13 cellular contexts compared by ENCODE assay signal in genomic region chr9:27785714-27786100, GRCh38.
DNase-seq lines count a peak whose midpoint lies in the region; ATAC-seq, FAIRE-seq and TF ChIP-seq lines count a peak whose summit lies in the region.
"Had no signal": no experiment of that assay in that cellular context is flagged by ENCODE, and none has a peak within 500 bp of the region (broad histone marks: within the 10 kb centered on the region; RNA-seq: fewer than 3 reads in every experiment).

No MANE protein-coding gene starts in this region.

- H2AFZ ChIP-seq in smooth muscle cell (ENCODE audit: low read depth) = no peak overlapping the region

- H3K9me3 ChIP-seq in smooth muscle cell (replicated peaks; ENCODE audit: low read depth) = no peaks in the 10 kb centered on the region

- H3K36me3 ChIP-seq in smooth muscle cell (ENCODE audit: low read depth) = no peaks in the 10 kb centered on the region

- H3K9ac ChIP-seq in smooth muscle cell (ENCODE audit: low read depth) = no peak overlapping the region

- H3K27ac ChIP-seq in RWPE1 (no peak overlapping the region), smooth muscle cell (ENCODE audit: low read depth) (peak overlapping the region; percentile 66)

- no peaks in the 10 kb centered on the region for H3K36me3 Mint-ChIP-seq in activated T-cell treated with anti-CD3 and anti-CD28 coated beads, Interleukin-2, amount 50 U/mL, for 24 hours (ENCODE audit: low read depth)

- POLR2A ChIA-PET in RWPE1 (lab: Yijun Ruan, JAX; ENCODE audit: low non-redundant PET) = no interaction called here

- no peaks in the 10 kb centered on the region for H4K20me1 ChIP-seq in smooth muscle cell (ENCODE audit: low read depth)

- CTCF ChIA-PET in RWPE1 (lab: Yijun Ruan, JAX) = interaction anchor here (0.6 kb wide), 1 partner anchor 75 kb away, joined by 3 read pairs; no protein-coding TSS in a partner anchor

- FAIRE-seq in GM12891 (lab: Jason Lieb, UNC) = no peak
- FAIRE-seq: endometrium had no signal

- H3K4me3 Mint-ChIP-seq in activated T-cell treated with anti-CD3 and anti-CD28 coated beads, Interleukin-2, amount 50 U/mL, for 24 hours = no peak overlapping the region
- H3K4me3 Mint-ChIP-seq: activated naive CD8-positive, alpha-beta T cell; H9; immature natural killer cell had no signal

- no peak for TF ChIP-seq POLR2A in GM12891 (IDR thresholded peaks at IDR 0.05; ENCODE audit: low read depth, low read length)

- H3K4me1 Mint-ChIP-seq in activated T-cell treated with anti-CD3 and anti-CD28 coated beads, Interleukin-2, amount 50 U/mL, for 24 hours (ENCODE audit: low read depth) = peaks cover 10% of the 10 kb centered on the region
- H3K4me1 Mint-ChIP-seq: H9, immature natural killer cell had no signal

- no peak for DNase-seq in activated T-cell treated with anti-CD3 and anti-CD28 coated beads, Interleukin-2, amount 50 U/mL, for 24 hours
- no peak for DNase-seq in activated T-cell treated with anti-CD3 and anti-CD28 coated beads for 4 hours
- DNase-seq in RWPE1 (ENCODE audit: low spot score) = peak; percentile 28
- DNase-seq in smooth muscle cell (lab: John Stamatoyannopoulos, UW; ENCODE audit: unreplicated experiment) = no peak
- DNase-seq in NCI-H1436 treated with DMSO at 0.1 percent for 48 hours (lab: John Stamatoyannopoulos, UW) = no peak
- no peak for DNase-seq in NCI-H345 (lab: John Stamatoyannopoulos, UW)
- DNase-seq in GM12891 (ENCODE audit: insufficient read length, low spot score) = no peak
- DNase-seq: H9, immature natural killer cell, T1000 had no signal

- no peak overlapping the region for H3K4me3 ChIP-seq in smooth muscle cell

- no peaks in the 10 kb centered on the region for H3F3A ChIP-seq in smooth muscle cell (ENCODE audit: low read depth)

- no peaks in the 10 kb centered on the region for H3K27me3 ChIP-seq in smooth muscle cell (ENCODE audit: low read depth)

- no peak for TF ChIP-seq CTCF in RWPE1 (conservative IDR thresholded peaks at IDR 0.05; ENCODE audit: low read depth)
- TF ChIP-seq CTCF in smooth muscle cell (IDR thresholded peaks at IDR 0.05; ENCODE audit: borderline replicate concordance, insufficient read depth, poor library complexity, severe bottlenecking) = no peak

- peak overlapping the region; percentile 82 for H3K27ac Mint-ChIP-seq in activated T-cell treated with anti-CD3 and anti-CD28 coated beads, Interleukin-2, amount 50 U/mL, for 24 hours
- H3K27ac Mint-ChIP-seq: activated naive CD8-positive, alpha-beta T cell; H9; immature natural killer cell had no signal

- H3K79me2 ChIP-seq in smooth muscle cell (ENCODE audit: low read depth) = no peaks in the 10 kb centered on the region

- no peaks in the 10 kb centered on the region for H3K4me1 ChIP-seq in smooth muscle cell (ENCODE audit: low read depth)

- peak; percentile 79 for ATAC-seq in HG02885 (IDR thresholded peaks at IDR 0.05; ENCODE audit: poor library complexity, unreplicated experiment)

- peaks cover 21% of the 10 kb centered on the region for H3K27me3 Mint-ChIP-seq in activated T-cell treated with anti-CD3 and anti-CD28 coated beads, Interleukin-2, amount 50 U/mL, for 24 hours
- H3K27me3 Mint-ChIP-seq: activated naive CD8-positive, alpha-beta T cell had no signal

- peak overlapping the region; percentile 50 for H3K4me2 ChIP-seq in smooth muscle cell

- peaks cover 8% of the 10 kb centered on the region for H3K9me3 Mint-ChIP-seq in activated T-cell treated with anti-CD3 and anti-CD28 coated beads, Interleukin-2, amount 50 U/mL, for 24 hours

TF ChIP-seq in GM12891, 5 proteins besides CTCF, POLR2A, EP300 and RAD21:
- no peak for TF ChIP-seq POU2F2 (IDR thresholded peaks at IDR 0.05; ENCODE audit: low read depth, low read length)
- TF ChIP-seq PAX5 (IDR thresholded peaks at IDR 0.05; ENCODE audit: insufficient read depth, low read length, severe bottlenecking) = no peak
- TF ChIP-seq SPI1 (IDR thresholded peaks at IDR 0.05; ENCODE audit: low read depth, low read length) = no peak
- TF ChIP-seq POLR2AphosphoS5 (IDR thresholded peaks at IDR 0.05; ENCODE audit: low read depth, low read length) = no peak
- no peak for TF ChIP-seq TAF1 (IDR thresholded peaks at IDR 0.05; ENCODE audit: low read depth, low read length)
TF ChIP-seq in GM12891: peak in this region for 0.
